Comparison of ENCODE assay signal across 9 cellular contexts in the genomic region with DNA sequence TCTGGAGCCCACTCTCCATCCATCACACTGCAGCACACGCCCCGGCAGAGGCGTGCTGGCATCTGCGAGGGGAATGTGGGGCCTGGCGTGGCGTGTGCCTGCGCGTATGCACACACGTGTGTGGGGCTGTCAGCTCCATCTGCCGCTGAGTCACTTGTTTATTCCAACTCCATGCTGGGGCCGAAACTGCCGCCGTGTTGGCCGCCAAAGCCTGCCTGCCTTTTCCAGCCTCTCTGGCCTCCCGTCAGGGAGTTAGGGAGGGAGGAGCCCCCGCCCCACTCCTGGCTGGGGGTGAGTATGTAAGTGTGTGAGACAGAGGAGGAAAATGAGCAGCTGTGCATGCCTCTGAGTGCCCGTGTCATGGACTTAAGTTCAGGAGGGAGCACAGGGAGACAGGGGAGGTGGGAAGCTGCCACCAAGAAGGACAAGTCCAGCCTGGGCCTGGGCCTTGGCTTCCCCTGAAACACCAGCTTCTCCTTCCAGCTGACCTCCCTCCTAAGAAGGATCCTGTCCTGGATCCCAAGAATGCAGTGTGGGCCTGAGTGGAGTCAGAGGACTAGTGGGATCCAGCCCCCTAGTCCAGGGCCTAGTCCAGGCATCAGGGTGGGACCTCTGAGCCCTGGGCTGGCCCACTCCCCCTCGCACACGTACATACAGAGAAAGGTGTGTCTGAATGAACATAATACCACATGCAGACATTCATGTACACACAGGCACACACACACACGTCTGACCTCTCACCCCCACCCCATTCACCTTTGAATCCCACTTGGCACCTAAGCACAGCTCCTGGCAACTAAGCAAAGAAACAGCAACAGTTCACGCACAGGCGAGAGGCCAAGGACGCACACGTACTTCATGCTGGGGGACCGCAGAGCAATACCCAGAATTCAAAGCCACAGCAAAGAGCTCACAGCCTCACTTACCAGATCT. TPM values are rescaled to one million over a fixed set of nuclear protein-coding genes. Genes with fewer than 3 reads are reported as not detected.
A peak's percentile ranks its signal among the peaks of the same experiment; 100 is the strongest.
DNase-seq lines count a peak whose midpoint lies in the region; ATAC-seq, FAIRE-seq and TF ChIP-seq lines count a peak whose summit lies in the region.
"Had no signal": no experiment of that assay in that cellular context is flagged by ENCODE, and none has a peak within 500 bp of the region (broad histone marks: within the 10 kb centered on the region; RNA-seq: fewer than 3 reads in every experiment).

No MANE protein-coding gene starts in this region.

- H3K4me1 ChIP-seq in ascending aorta (peaks cover 31 to 68% of the 10 kb centered on the region in 2 donors), keratinocyte (ENCODE audit: control insufficient read depth, extremely low read depth, insufficient read depth, low read length) (peaks cover 17% of the 10 kb centered on the region)

- intact Hi-C loops in ascending aorta (cut with DNase I): loop anchor here (1.0 kb wide), 1 partner anchor 19 kb away; no protein-coding TSS in a partner anchor

- H3K27me3 ChIP-seq in ascending aorta (no peaks in the 10 kb centered on the region), keratinocyte (ENCODE audit: control insufficient read depth, extremely low read depth, insufficient read depth, low read length) (no peaks in the 10 kb centered on the region)

- peak overlapping the region; percentile 86 to 87 for H3K27ac ChIP-seq in ascending aorta
- H3K27ac ChIP-seq in keratinocyte (ENCODE audit: control insufficient read depth, insufficient read depth, low read length): peak overlapping the region; percentile 68

- peak overlapping the region; percentile 56 for H3K9ac ChIP-seq in keratinocyte (ENCODE audit: control insufficient read depth, extremely low read depth, insufficient read depth, low read length)

- FAIRE-seq in keratinocyte (lab: Jason Lieb, UNC) (no peak), GM12892 (lab: Jason Lieb, UNC) (no peak)

- H3K27me3 Mint-ChIP-seq in stimulated activated memory B cell treated with anti-CD40 and anti-IgM and Interleukin-4, amounts not matched to agents 10 μg/mL and 1 μg/mL and 100 μg/mL, for 72 hours: no peaks in the 10 kb centered on the region
- H3K27me3 Mint-ChIP-seq: naive B cell had no signal

- H3K4me3 ChIP-seq in ascending aorta: no peak overlapping the region
- no peak overlapping the region for H3K4me3 ChIP-seq in keratinocyte (ENCODE audit: control insufficient read depth in 2 of 3, extremely low read depth in 1 of 3, insufficient read depth in 2 of 3, low read depth in 1 of 3, low read length in 3 of 3)

- peaks cover 84% of the 10 kb centered on the region for H3K36me3 Mint-ChIP-seq in stimulated activated memory B cell treated with anti-CD40 and anti-IgM and Interleukin-4, amounts not matched to agents 10 μg/mL and 1 μg/mL and 100 μg/mL, for 72 hours

- no peak for ATAC-seq in stimulated activated memory B cell treated with anti-CD40 and anti-IgM and Interleukin-4, amounts not matched to agents 10 μg/mL and 1 μg/mL and 100 μg/mL, for 72 hours
- ATAC-seq in GM19397 (IDR thresholded peaks at IDR 0.05; ENCODE audit: unreplicated experiment) (no peak), GM21515 (IDR thresholded peaks at IDR 0.05; ENCODE audit: unreplicated experiment) (no peak)

- H3K79me2 ChIP-seq in keratinocyte (ENCODE audit: control insufficient read depth, insufficient read depth, low read length): no peaks in the 10 kb centered on the region

- H3K4me1 Mint-ChIP-seq in stimulated activated memory B cell treated with anti-CD40 and anti-IgM and Interleukin-4, amounts not matched to agents 10 μg/mL and 1 μg/mL and 100 μg/mL, for 72 hours: peaks cover 17% of the 10 kb centered on the region

- H4K20me1 ChIP-seq in keratinocyte (ENCODE audit: control insufficient read depth, extremely low read depth, insufficient read depth, low read length): no peaks in the 10 kb centered on the region

- H3K9me1 ChIP-seq in keratinocyte (ENCODE audit: control insufficient read depth, extremely low read depth, insufficient read depth, low read length): peaks cover 3% of the 10 kb centered on the region

- no peaks in the 10 kb centered on the region for H3K9me3 Mint-ChIP-seq in stimulated activated memory B cell treated with anti-CD40 and anti-IgM and Interleukin-4, amounts not matched to agents 10 μg/mL and 1 μg/mL and 100 μg/mL, for 72 hours
- H3K9me3 Mint-ChIP-seq: naive B cell had no signal

- H2AFZ ChIP-seq in keratinocyte (ENCODE audit: control insufficient read depth, low read length): no peak overlapping the region

- TF ChIP-seq CTCF in ascending aorta (IDR thresholded peaks at IDR 0.05) (no peak), keratinocyte (optimal IDR thresholded peaks at IDR 0.05 in 1 of 3, IDR thresholded peaks at IDR 0.05 in 1 of 3, conservative IDR thresholded peaks at IDR 0.05 in 1 of 3; ENCODE audit: extremely low read depth in 1 of 3, insufficient read depth in 2 of 3, low read length in 3 of 3) (no peak)

- DNase-seq in EL (peak; percentile 45), ascending aorta (ENCODE audit: low spot score in 2 of 2) (peak; percentile 77 to 95), keratinocyte (ENCODE audit: low read depth, low spot score) (no peak), GM12892 (ENCODE audit: insufficient read length) (no peak)
- DNase-seq in activated naive CD4-positive, alpha-beta T cell (lab: John Stamatoyannopoulos, UW): no peak
- DNase-seq: naive B cell had no signal

- H3K36me3 ChIP-seq in ascending aorta: peaks cover 91 to 93% of the 10 kb centered on the region in 2 donors
- peaks cover 48 to 58% of the 10 kb centered on the region in 2 experiments for H3K36me3 ChIP-seq in keratinocyte (ENCODE audit: control insufficient read depth in 2 of 2, extremely low read depth in 1 of 2, insufficient read depth in 2 of 2, low read length in 2 of 2)

- no peak overlapping the region for H3K4me3 Mint-ChIP-seq in stimulated activated memory B cell treated with anti-CD40 and anti-IgM and Interleukin-4, amounts not matched to agents 10 μg/mL and 1 μg/mL and 100 μg/mL, for 72 hours
- H3K4me3 Mint-ChIP-seq: naive B cell had no signal

- no peaks in the 10 kb centered on the region for H3K9me3 ChIP-seq in ascending aorta
- no peaks in the 10 kb centered on the region for H3K9me3 ChIP-seq in keratinocyte (ENCODE audit: control insufficient read depth, low read depth, low read length)

- no peak for TF ChIP-seq POLR2A in GM12892 (IDR thresholded peaks at IDR 0.05; ENCODE audit: low read depth, low read length)

- H3K27ac Mint-ChIP-seq in stimulated activated memory B cell treated with anti-CD40 and anti-IgM and Interleukin-4, amounts not matched to agents 10 μg/mL and 1 μg/mL and 100 μg/mL, for 72 hours: peak overlapping the region; percentile 21

- H3K4me2 ChIP-seq in keratinocyte (ENCODE audit: control insufficient read depth, extremely low read depth, insufficient read depth, low read depth, low read length): no peak overlapping the region

- dilution Hi-C loops in keratinocyte (cut with MboI; ENCODE audit: extremely low pct_ligation_motif_present, low sequenced_read_pairs): no loop called here

RNA-seq across cellular contexts. Expression of a gene that starts 24.7 kb away (rescaled TPM):
- 106 TPM for total RNA-seq in ascending aorta
- polyA plus RNA-seq in keratinocyte: 8.7 to 11.5 TPM (median 9.3 TPM) in 3 replicates
- polyA plus RNA-seq in keratinocyte (2011; ENCODE audit: low read depth): 13.9 TPM
- polyA plus RNA-seq in keratinocyte (2011; cell fraction: cytosol; rRNA removed): 9.2 and 17.8 TPM in 2 replicates
- polyA plus RNA-seq in keratinocyte (2011; cell fraction: nucleus; rRNA removed): 32.8 and 43.7 TPM in 2 replicates
- polyA plus RNA-seq in keratinocyte (2012; ENCODE audit: low replicate concordance): 19.5 and 20.9 TPM in 2 replicates
- polyA minus RNA-seq in keratinocyte: 7.3 to 38.8 TPM (median 10.3 TPM) in 3 replicates
- 25.7 TPM for polyA minus RNA-seq in keratinocyte (2011; cell fraction: cytosol; rRNA and poly(A)+ RNA removed)
- 18.3 and 27.6 TPM in 2 replicates for polyA minus RNA-seq in keratinocyte (2011; cell fraction: nucleus; rRNA and poly(A)+ RNA removed)
- polyA plus RNA-seq in GM12892 (2012; ENCODE audit: missing spikeins): 14.6 TPM

Comparison
In these comparisons a context has a peak if more than half of its experiments do, and no peak if none do; other contexts are left out.
1. DNase-seq: peak in EL (single experiment) and ascending aorta (2 of 2); none in keratinocyte (single experiment), GM12892 (single experiment) and activated naive CD4-positive, alpha-beta T cell (0 of 4).